2 cellular contexts compared by ENCODE assay signal in the genomic region with DNA sequence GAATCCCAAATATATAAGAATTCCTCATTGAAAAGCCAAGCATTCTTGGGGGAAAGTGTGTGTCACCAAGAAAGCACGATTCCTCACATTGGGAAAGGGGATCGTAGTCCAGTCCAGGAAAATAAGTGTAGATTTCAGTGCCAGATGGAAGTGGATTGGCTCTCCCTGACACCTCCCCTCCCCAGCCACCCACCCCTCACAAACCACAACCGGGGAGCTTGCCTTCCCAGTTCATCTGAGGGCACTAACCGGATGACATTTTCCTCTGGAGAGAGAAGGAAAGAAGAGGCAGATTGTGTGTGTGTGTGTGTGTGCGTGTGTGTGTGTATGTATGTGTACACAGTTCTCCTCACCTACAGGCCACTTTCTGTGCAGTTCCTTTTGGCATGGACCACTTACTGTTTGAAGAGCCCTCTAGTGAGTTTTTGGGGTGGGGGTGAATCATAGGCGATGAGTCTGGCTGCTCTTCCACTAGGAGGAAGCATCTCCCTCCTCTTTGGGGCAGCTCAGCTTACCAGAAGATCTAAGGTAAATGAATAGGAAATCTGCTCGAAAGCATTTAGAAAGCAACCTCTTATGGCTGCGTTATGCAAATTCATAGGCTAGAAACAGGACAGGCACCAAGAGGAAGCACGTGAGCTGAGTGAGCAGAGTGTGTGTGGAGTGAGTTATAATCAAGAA.
TF ChIP-seq lines count a peak whose summit lies in the region.

No MANE protein-coding gene starts in this region.

TF ChIP-seq in SK-N-SH, 30 proteins besides CTCF, POLR2A, EP300 and RAD21 (continued from another document):
- TF ChIP-seq SMC3 (IDR thresholded peaks at IDR 0.05; ENCODE audit: low read depth, low read length) (no peak), NRF1 (IDR thresholded peaks at IDR 0.05; ENCODE audit: low read depth, low read length) (no peak), GATA2 (CRISPR knock-in tag; IDR thresholded peaks at IDR 0.05) (no peak), FOSL2 (IDR thresholded peaks at IDR 0.05; ENCODE audit: borderline replicate concordance, low read depth) (no peak), CHD2 (IDR thresholded peaks at IDR 0.05; ENCODE audit: low read length, partially characterized antibody) (no peak), SIN3A (IDR thresholded peaks at IDR 0.05; ENCODE audit: borderline replicate concordance, low read depth, low read length) (no peak), MEF2A (IDR thresholded peaks at IDR 0.05; ENCODE audit: borderline replicate concordance, low read depth) (no peak)
- TF ChIP-seq, protein P1, sequence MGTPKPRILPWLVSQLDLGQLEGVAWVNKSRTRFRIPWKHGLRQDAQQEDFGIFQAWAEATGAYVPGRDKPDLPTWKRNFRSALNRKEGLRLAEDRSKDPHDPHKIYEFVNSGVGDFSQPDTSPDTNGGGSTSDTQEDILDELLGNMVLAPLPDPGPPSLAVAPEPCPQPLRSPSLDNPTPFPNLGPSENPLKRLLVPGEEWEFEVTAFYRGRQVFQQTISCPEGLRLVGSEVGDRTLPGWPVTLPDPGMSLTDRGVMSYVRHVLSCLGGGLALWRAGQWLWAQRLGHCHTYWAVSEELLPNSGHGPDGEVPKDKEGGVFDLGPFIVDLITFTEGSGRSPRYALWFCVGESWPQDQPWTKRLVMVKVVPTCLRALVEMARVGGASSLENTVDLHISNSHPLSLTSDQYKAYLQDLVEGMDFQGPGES (IDR thresholded peaks at IDR 0.05; ENCODE audit: low read depth, low read length): no peak

TF ChIP-seq in SK-N-SH treated with all-trans-retinoic acid at 6 μM for 48 hours, 23 proteins besides CTCF, POLR2A, EP300 and RAD21 (continued from another document):
- TF ChIP-seq, protein P2, sequence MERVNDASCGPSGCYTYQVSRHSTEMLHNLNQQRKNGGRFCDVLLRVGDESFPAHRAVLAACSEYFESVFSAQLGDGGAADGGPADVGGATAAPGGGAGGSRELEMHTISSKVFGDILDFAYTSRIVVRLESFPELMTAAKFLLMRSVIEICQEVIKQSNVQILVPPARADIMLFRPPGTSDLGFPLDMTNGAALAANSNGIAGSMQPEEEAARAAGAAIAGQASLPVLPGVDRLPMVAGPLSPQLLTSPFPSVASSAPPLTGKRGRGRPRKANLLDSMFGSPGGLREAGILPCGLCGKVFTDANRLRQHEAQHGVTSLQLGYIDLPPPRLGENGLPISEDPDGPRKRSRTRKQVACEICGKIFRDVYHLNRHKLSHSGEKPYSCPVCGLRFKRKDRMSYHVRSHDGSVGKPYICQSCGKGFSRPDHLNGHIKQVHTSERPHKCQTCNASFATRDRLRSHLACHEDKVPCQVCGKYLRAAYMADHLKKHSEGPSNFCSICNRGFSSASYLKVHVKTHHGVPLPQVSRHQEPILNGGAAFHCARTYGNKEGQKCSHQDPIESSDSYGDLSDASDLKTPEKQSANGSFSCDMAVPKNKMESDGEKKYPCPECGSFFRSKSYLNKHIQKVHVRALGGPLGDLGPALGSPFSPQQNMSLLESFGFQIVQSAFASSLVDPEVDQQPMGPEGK (CRISPR knock-in tag; IDR thresholded peaks at IDR 0.05; ENCODE audit: borderline replicate concordance): no peak
- no peak for TF ChIP-seq SNAI2 (CRISPR knock-in tag; IDR thresholded peaks at IDR 0.05)
- TF ChIP-seq, protein P3, sequence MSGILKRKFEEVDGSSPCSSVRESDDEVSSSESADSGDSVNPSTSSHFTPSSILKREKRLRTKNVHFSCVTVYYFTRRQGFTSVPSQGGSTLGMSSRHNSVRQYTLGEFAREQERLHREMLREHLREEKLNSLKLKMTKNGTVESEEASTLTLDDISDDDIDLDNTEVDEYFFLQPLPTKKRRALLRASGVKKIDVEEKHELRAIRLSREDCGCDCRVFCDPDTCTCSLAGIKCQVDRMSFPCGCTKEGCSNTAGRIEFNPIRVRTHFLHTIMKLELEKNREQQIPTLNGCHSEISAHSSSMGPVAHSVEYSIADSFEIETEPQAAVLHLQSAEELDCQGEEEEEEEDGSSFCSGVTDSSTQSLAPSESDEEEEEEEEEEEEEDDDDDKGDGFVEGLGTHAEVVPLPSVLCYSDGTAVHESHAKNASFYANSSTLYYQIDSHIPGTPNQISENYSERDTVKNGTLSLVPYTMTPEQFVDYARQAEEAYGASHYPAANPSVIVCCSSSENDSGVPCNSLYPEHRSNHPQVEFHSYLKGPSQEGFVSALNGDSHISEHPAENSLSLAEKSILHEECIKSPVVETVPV (CRISPR knock-in tag; IDR thresholded peaks at IDR 0.05): no peak
- no peak for TF ChIP-seq ZC3H10 (CRISPR knock-in tag; IDR thresholded peaks at IDR 0.05)
